18 cellular contexts compared by ENCODE assay signal in genomic region chr3:193660698-193661400, GRCh38.
A peak's percentile ranks its signal among the peaks of the same experiment; 100 is the strongest.
DNase-seq lines count a peak whose midpoint lies in the region; ATAC-seq lines count a peak whose summit lies in the region.
"Had no signal": no experiment of that assay in that cellular context is flagged by ENCODE, and none has a peak within 500 bp of the region (broad histone marks: within the 10 kb centered on the region; RNA-seq: fewer than 3 reads in every experiment).

No MANE protein-coding gene starts in this region.

- no peak for ATAC-seq in activated naive CD8-positive, alpha-beta T cell treated with anti-CD3 and anti-CD28 coated beads, Interleukin-2, amount 50 U/mL, for 24 hours
- ATAC-seq in activated T-helper 17 cell treated with anti-CD3 and anti-CD28 coated beads, Interleukin-2, amount 50 U/mL, for 72 hours (replicated peaks), result no peak
- no peak for ATAC-seq in stimulated activated effector memory CD8-positive, alpha-beta T cell treated with anti-CD3 and anti-CD28 coated beads, Interleukin-12 subunit alpha, Interleukin-12 subunit beta, amount 100 ng/mL, for 72 hours
- no peak for ATAC-seq in HG03095 (IDR thresholded peaks at IDR 0.05; ENCODE audit: unreplicated experiment)
- ATAC-seq: Panc1, Right ventricle myocardium inferior had no signal

- no peaks in the 10 kb centered on the region for H3K9me3 Mint-ChIP-seq in activated naive CD8-positive, alpha-beta T cell treated with anti-CD3 and anti-CD28 coated beads, Interleukin-2, amount 50 U/mL, for 24 hours
- no peaks in the 10 kb centered on the region for H3K9me3 Mint-ChIP-seq in activated naive CD8-positive, alpha-beta T cell treated with anti-CD3 and anti-CD28 coated beads for 36 hours
- H3K9me3 Mint-ChIP-seq in activated T-helper 17 cell treated with anti-CD3 and anti-CD28 coated beads, Interleukin-2, amount 50 U/mL, for 72 hours, result no peaks in the 10 kb centered on the region
- no peaks in the 10 kb centered on the region for H3K9me3 Mint-ChIP-seq in stimulated activated effector memory CD8-positive, alpha-beta T cell treated with anti-CD3 and anti-CD28 coated beads, Interleukin-12 subunit alpha, Interleukin-12 subunit beta, amount 100 ng/mL, for 72 hours

- no peak overlapping the region for H3K4me3 Mint-ChIP-seq in activated naive CD8-positive, alpha-beta T cell treated with anti-CD3 and anti-CD28 coated beads, Interleukin-2, amount 50 U/mL, for 24 hours
- H3K4me3 Mint-ChIP-seq in activated naive CD8-positive, alpha-beta T cell treated with anti-CD3 and anti-CD28 coated beads for 36 hours, result no peak overlapping the region
- no peak overlapping the region for H3K4me3 Mint-ChIP-seq in activated T-helper 17 cell treated with anti-CD3 and anti-CD28 coated beads, Interleukin-2, amount 50 U/mL, for 72 hours
- no peak overlapping the region for H3K4me3 Mint-ChIP-seq in stimulated activated effector memory CD8-positive, alpha-beta T cell treated with anti-CD3 and anti-CD28 coated beads, Interleukin-12 subunit alpha, Interleukin-12 subunit beta, amount 100 ng/mL, for 72 hours

- H3K4me1 Mint-ChIP-seq in activated naive CD8-positive, alpha-beta T cell treated with anti-CD3 and anti-CD28 coated beads, Interleukin-2, amount 50 U/mL, for 24 hours, result no peaks in the 10 kb centered on the region
- H3K4me1 Mint-ChIP-seq in activated naive CD8-positive, alpha-beta T cell treated with anti-CD3 and anti-CD28 coated beads for 36 hours, result no peaks in the 10 kb centered on the region
- H3K4me1 Mint-ChIP-seq in activated T-helper 17 cell treated with anti-CD3 and anti-CD28 coated beads, Interleukin-2, amount 50 U/mL, for 72 hours, result no peaks in the 10 kb centered on the region
- H3K4me1 Mint-ChIP-seq in stimulated activated effector memory CD8-positive, alpha-beta T cell treated with anti-CD3 and anti-CD28 coated beads, Interleukin-12 subunit alpha, Interleukin-12 subunit beta, amount 100 ng/mL, for 72 hours, result no peaks in the 10 kb centered on the region

- DNase-seq in activated naive CD8-positive, alpha-beta T cell treated with anti-CD3 and anti-CD28 coated beads, Interleukin-2, amount 50 U/mL, for 24 hours, result no peak
- no peak for DNase-seq in activated naive CD8-positive, alpha-beta T cell treated with anti-CD3 and anti-CD28 coated beads for 36 hours
- DNase-seq in OCI-M1 (lab: John Stamatoyannopoulos, UW) (peak; percentile 95), NCI-H2029 treated with DMSO at 0.1 percent for 48 hours (lab: John Stamatoyannopoulos, UW) (no peak), DMS79 treated with DMSO at 0.1 percent for 48 hours (lab: John Stamatoyannopoulos, UW) (no peak)
- DNase-seq in stimulated activated effector memory CD8-positive, alpha-beta T cell treated with anti-CD3 and anti-CD28 coated beads, Interleukin-12 subunit alpha, Interleukin-12 subunit beta, amount 100 ng/mL, for 72 hours (ENCODE audit: low spot score in 2 of 2), result no peak
- DNase-seq: COR-L47, DMS153, EL, NCI-H1092, NCI-H146, NCI-H2081 treated with DMSO at 0.1 percent for 48 hours, NCI-H510A, NCI-H774 had no signal

- H3K36me3 Mint-ChIP-seq in activated naive CD8-positive, alpha-beta T cell treated with anti-CD3 and anti-CD28 coated beads, Interleukin-2, amount 50 U/mL, for 24 hours (ENCODE audit: low read depth), result peaks cover 49% of the 10 kb centered on the region
- H3K36me3 Mint-ChIP-seq in activated naive CD8-positive, alpha-beta T cell treated with anti-CD3 and anti-CD28 coated beads for 36 hours, result peaks cover 5% of the 10 kb centered on the region
- H3K36me3 Mint-ChIP-seq in activated T-helper 17 cell treated with anti-CD3 and anti-CD28 coated beads, Interleukin-2, amount 50 U/mL, for 72 hours (ENCODE audit: low read depth), result peaks cover 98% of the 10 kb centered on the region
- H3K36me3 Mint-ChIP-seq in stimulated activated effector memory CD8-positive, alpha-beta T cell treated with anti-CD3 and anti-CD28 coated beads, Interleukin-12 subunit alpha, Interleukin-12 subunit beta, amount 100 ng/mL, for 72 hours, result peaks cover 100% of the 10 kb centered on the region

- H3K27ac Mint-ChIP-seq in activated naive CD8-positive, alpha-beta T cell treated with anti-CD3 and anti-CD28 coated beads, Interleukin-2, amount 50 U/mL, for 24 hours, result peak overlapping the region; percentile 8
- H3K27ac Mint-ChIP-seq in activated naive CD8-positive, alpha-beta T cell treated with anti-CD3 and anti-CD28 coated beads for 36 hours, result no peak overlapping the region
- H3K27ac Mint-ChIP-seq in activated T-helper 17 cell treated with anti-CD3 and anti-CD28 coated beads, Interleukin-2, amount 50 U/mL, for 72 hours, result peak overlapping the region; percentile 71
- H3K27ac Mint-ChIP-seq in stimulated activated effector memory CD8-positive, alpha-beta T cell treated with anti-CD3 and anti-CD28 coated beads, Interleukin-12 subunit alpha, Interleukin-12 subunit beta, amount 100 ng/mL, for 72 hours, result peak overlapping the region; percentile 51

- H3K27me3 Mint-ChIP-seq in activated naive CD8-positive, alpha-beta T cell treated with anti-CD3 and anti-CD28 coated beads, Interleukin-2, amount 50 U/mL, for 24 hours, result no peaks in the 10 kb centered on the region
- no peaks in the 10 kb centered on the region for H3K27me3 Mint-ChIP-seq in activated naive CD8-positive, alpha-beta T cell treated with anti-CD3 and anti-CD28 coated beads for 36 hours
- no peaks in the 10 kb centered on the region for H3K27me3 Mint-ChIP-seq in activated T-helper 17 cell treated with anti-CD3 and anti-CD28 coated beads, Interleukin-2, amount 50 U/mL, for 72 hours
